21 cellular contexts compared by ENCODE assay signal in genomic region chr16:20647736-20648135, GRCh38. TPM values are rescaled to one million over a fixed set of nuclear protein-coding genes. Genes with fewer than 3 reads are reported as not detected.
DNase-seq lines count a peak whose midpoint lies in the region; ATAC-seq, FAIRE-seq and TF ChIP-seq lines count a peak whose summit lies in the region.
"Had no signal": no experiment of that assay in that cellular context is flagged by ENCODE, and none has a peak within 500 bp of the region (broad histone marks: within the 10 kb centered on the region; RNA-seq: fewer than 3 reads in every experiment).

No MANE protein-coding gene starts in this region.

- H3K9me3 Mint-ChIP-seq in astrocyte (ENCODE audit: unreplicated experiment) (peaks cover 6% of the 10 kb centered on the region), neural progenitor cell (peaks cover 9% of the 10 kb centered on the region), T-cell (no peaks in the 10 kb centered on the region)
- H3K9me3 Mint-ChIP-seq in activated CD4-positive, alpha-beta memory T cell treated with anti-CD3 and anti-CD28 coated beads for 36 hours, result no peaks in the 10 kb centered on the region
- H3K9me3 Mint-ChIP-seq: CD4-positive, alpha-beta T cell had no signal

- peak overlapping the region; percentile 23 for H3K27ac Mint-ChIP-seq in astrocyte (ENCODE audit: unreplicated experiment)
- no peak overlapping the region for H3K27ac Mint-ChIP-seq in neural progenitor cell
- H3K27ac Mint-ChIP-seq in T-cell, result no peak overlapping the region
- no peak overlapping the region for H3K27ac Mint-ChIP-seq in activated CD4-positive, alpha-beta memory T cell treated with anti-CD3 and anti-CD28 coated beads for 36 hours
- H3K27ac Mint-ChIP-seq: CD4-positive, alpha-beta T cell had no signal

- DNase-seq in DMS53 treated with DMSO at 0.1 percent for 48 hours (lab: John Stamatoyannopoulos, UW; ENCODE audit: unreplicated experiment) (peak; percentile 10), HAP-1 (ENCODE audit: low spot score in 2 of 2) (peak; percentile 59 to 65), astrocyte (ENCODE audit: low read depth) (no peak), neural progenitor cell (ENCODE audit: low spot score) (peak; percentile 42), T-cell (no peak)
- DNase-seq in activated CD4-positive, alpha-beta memory T cell treated with anti-CD3 and anti-CD28 coated beads for 36 hours, result no peak
- DNase-seq in activated CD4-positive, alpha-beta T cell treated with anti-CD3 and anti-CD28 coated beads, Interleukin-2, amount 50 U/mL, for 4 hours, result no peak
- DNase-seq: CD4-positive, alpha-beta T cell; COR-L47; DMS 273 treated with DMSO at 0.1 percent for 48 hours; IMR-90; NCI-H1105; NCI-H146; NCI-H2081; NCI-H446 had no signal

- H3K4me1 Mint-ChIP-seq in astrocyte (ENCODE audit: low read depth, unreplicated experiment) (peaks cover 6% of the 10 kb centered on the region), neural progenitor cell (peaks cover 24% of the 10 kb centered on the region), T-cell (no peaks in the 10 kb centered on the region)
- H3K4me1 Mint-ChIP-seq in activated CD4-positive, alpha-beta memory T cell treated with anti-CD3 and anti-CD28 coated beads for 36 hours (ENCODE audit: low read depth), result no peaks in the 10 kb centered on the region

- H3K27me3 Mint-ChIP-seq in astrocyte (ENCODE audit: low read depth, unreplicated experiment) (no peaks in the 10 kb centered on the region), neural progenitor cell (ENCODE audit: insufficient read depth, low read depth) (peaks cover 2% of the 10 kb centered on the region), T-cell (peaks cover 0 to 4% of the 10 kb centered on the region in 2 donors)
- H3K27me3 Mint-ChIP-seq in activated CD4-positive, alpha-beta memory T cell treated with anti-CD3 and anti-CD28 coated beads for 36 hours, result no peaks in the 10 kb centered on the region

- H3K4me2 ChIP-seq in astrocyte (ENCODE audit: low read length) (no peak overlapping the region), neural progenitor cell (peak overlapping the region; percentile 8)
- H3K4me2 ChIP-seq: KMS-11 had no signal

- H3K27ac ChIP-seq in astrocyte (ENCODE audit: low read depth, low read length) (no peak overlapping the region), neural progenitor cell (peak overlapping the region; percentile 67)
- H3K27ac ChIP-seq: KMS-11 had no signal

- POLR2A ChIA-PET in T-cell (lab: Charles Lee), result no interaction called here
- POLR2A ChIA-PET in activated CD4-positive, alpha-beta memory T cell treated with anti-CD3 and anti-CD28 coated beads for 36 hours (lab: Charles Lee), result no interaction called here

- CTCF ChIA-PET in T-cell (lab: Charles Lee), result no interaction called here
- CTCF ChIA-PET in activated CD4-positive, alpha-beta memory T cell treated with anti-CD3 and anti-CD28 coated beads for 36 hours (lab: Charles Lee), result no interaction called here

- ATAC-seq in GM18873 (IDR thresholded peaks at IDR 0.05; ENCODE audit: low FRiP score, unreplicated experiment) (no peak), T-cell (replicated peaks in 1 of 4) (no peak)
- ATAC-seq: Right ventricle myocardium inferior had no signal

- in situ Hi-C loops in HAP-1 (cut with MboI; ENCODE audit: low sequenced_read_pairs), result no loop called here

- H3K4me3 ChIP-seq in HAP-1 (no peak overlapping the region), astrocyte (ENCODE audit: insufficient read depth, low read depth, low read length) (no peak overlapping the region), neural progenitor cell (no peak overlapping the region)

- H3K9ac ChIP-seq in astrocyte (ENCODE audit: low read length) (no peak overlapping the region), neural progenitor cell (no peak overlapping the region)
- H3K9ac ChIP-seq: KMS-11 had no signal

- no peak overlapping the region for H2AFZ ChIP-seq in astrocyte (ENCODE audit: low read depth, low read length)
- no peak overlapping the region for H2AFZ ChIP-seq in neural progenitor cell (replicated peaks)

- H3K9me3 ChIP-seq in HAP-1, result no peaks in the 10 kb centered on the region
- no peaks in the 10 kb centered on the region for H3K9me3 ChIP-seq in astrocyte (ENCODE audit: insufficient read depth, low read depth, low read length)
- H3K9me3 ChIP-seq in neural progenitor cell (ENCODE audit: low read depth), result no peaks in the 10 kb centered on the region

- TF ChIP-seq CTCF in astrocyte (IDR thresholded peaks at IDR 0.05; ENCODE audit: insufficient read depth, low read depth, low read length) (no peak), neural progenitor cell (IDR thresholded peaks at IDR 0.05) (no peak)

- H4K20me1 ChIP-seq in astrocyte (ENCODE audit: insufficient read depth, low read length) (no peaks in the 10 kb centered on the region), neural progenitor cell (ENCODE audit: low read depth) (no peaks in the 10 kb centered on the region)

- H3K79me2 ChIP-seq in astrocyte (ENCODE audit: insufficient read depth, low read length), result no peaks in the 10 kb centered on the region
- no peaks in the 10 kb centered on the region for H3K79me2 ChIP-seq in neural progenitor cell (ENCODE audit: low read depth)

- no peak overlapping the region for H3K4me3 Mint-ChIP-seq in astrocyte (ENCODE audit: unreplicated experiment)
- no peak overlapping the region for H3K4me3 Mint-ChIP-seq in neural progenitor cell
- no peak overlapping the region for H3K4me3 Mint-ChIP-seq in T-cell
- H3K4me3 Mint-ChIP-seq in activated CD4-positive, alpha-beta memory T cell treated with anti-CD3 and anti-CD28 coated beads for 36 hours, result no peak overlapping the region
- H3K4me3 Mint-ChIP-seq: CD4-positive, alpha-beta T cell had no signal

- H3K27me3 ChIP-seq in HAP-1 (ENCODE audit: low read depth) (no peaks in the 10 kb centered on the region), astrocyte (ENCODE audit: insufficient read depth, low read length) (no peaks in the 10 kb centered on the region), neural progenitor cell (no peaks in the 10 kb centered on the region)

- FAIRE-seq in astrocyte (lab: Jason Lieb, UNC), result no peak
- FAIRE-seq: G401.6, GM12892 had no signal

- peaks cover 7% of the 10 kb centered on the region for H3F3A ChIP-seq in neural progenitor cell (ENCODE audit: low read depth)

- H3K36me3 ChIP-seq in HAP-1 (replicated peaks) (no peaks in the 10 kb centered on the region), astrocyte (ENCODE audit: insufficient read depth, low read length) (no peaks in the 10 kb centered on the region), neural progenitor cell (no peaks in the 10 kb centered on the region)

- peaks cover 42% of the 10 kb centered on the region for H3K4me1 ChIP-seq in HAP-1
- no peaks in the 10 kb centered on the region for H3K4me1 ChIP-seq in astrocyte (ENCODE audit: insufficient read depth, low read length)
- peaks cover 20% of the 10 kb centered on the region for H3K4me1 ChIP-seq in neural progenitor cell

- intact Hi-C loops in activated CD4-positive, alpha-beta memory T cell treated with anti-CD3 and anti-CD28 coated beads for 36 hours (cut with micrococcal nuclease), result no loop called here

- H3K36me3 Mint-ChIP-seq in astrocyte (ENCODE audit: low read depth, unreplicated experiment), result no peaks in the 10 kb centered on the region
- no peaks in the 10 kb centered on the region for H3K36me3 Mint-ChIP-seq in neural progenitor cell
- H3K36me3 Mint-ChIP-seq in T-cell, result no peaks in the 10 kb centered on the region
- no peaks in the 10 kb centered on the region for H3K36me3 Mint-ChIP-seq in activated CD4-positive, alpha-beta memory T cell treated with anti-CD3 and anti-CD28 coated beads for 36 hours

RNA-seq across cellular contexts. Expression of gene ACSM1, which starts 49.7 kb away (rescaled TPM):
- total RNA-seq in astrocyte, result 0.43 and 0.46 TPM in 2 replicates
- not detected in 2 replicates for total RNA-seq in neural progenitor cell (ENCODE audit: low replicate concordance)
- under 1 TPM; 0.46 to 0.76 (median 0.58) TPM for total RNA-seq in T-cell
- not detected for total RNA-seq in activated CD4-positive, alpha-beta memory T cell treated with anti-CD3 and anti-CD28 coated beads for 36 hours
- total RNA-seq: IMR-90, SK-MEL-5 had no signal

Comparison
In these comparisons a context has a peak if more than half of its experiments do, and no peak if none do; other contexts are left out.
1. DNase-seq: peak in DMS53 treated with DMSO at 0.1 percent for 48 hours (single experiment), HAP-1 (2 of 2) and neural progenitor cell (single experiment); none in astrocyte (single experiment), T-cell (0 of 34), activated CD4-positive, alpha-beta memory T cell treated with anti-CD3 and anti-CD28 coated beads for 36 hours (single experiment) and activated CD4-positive, alpha-beta T cell treated with anti-CD3 and anti-CD28 coated beads, Interleukin-2, amount 50 U/mL, for 4 hours (0 of 2).